ENCODE assay signal across 1 cellular context in the genomic region with DNA sequence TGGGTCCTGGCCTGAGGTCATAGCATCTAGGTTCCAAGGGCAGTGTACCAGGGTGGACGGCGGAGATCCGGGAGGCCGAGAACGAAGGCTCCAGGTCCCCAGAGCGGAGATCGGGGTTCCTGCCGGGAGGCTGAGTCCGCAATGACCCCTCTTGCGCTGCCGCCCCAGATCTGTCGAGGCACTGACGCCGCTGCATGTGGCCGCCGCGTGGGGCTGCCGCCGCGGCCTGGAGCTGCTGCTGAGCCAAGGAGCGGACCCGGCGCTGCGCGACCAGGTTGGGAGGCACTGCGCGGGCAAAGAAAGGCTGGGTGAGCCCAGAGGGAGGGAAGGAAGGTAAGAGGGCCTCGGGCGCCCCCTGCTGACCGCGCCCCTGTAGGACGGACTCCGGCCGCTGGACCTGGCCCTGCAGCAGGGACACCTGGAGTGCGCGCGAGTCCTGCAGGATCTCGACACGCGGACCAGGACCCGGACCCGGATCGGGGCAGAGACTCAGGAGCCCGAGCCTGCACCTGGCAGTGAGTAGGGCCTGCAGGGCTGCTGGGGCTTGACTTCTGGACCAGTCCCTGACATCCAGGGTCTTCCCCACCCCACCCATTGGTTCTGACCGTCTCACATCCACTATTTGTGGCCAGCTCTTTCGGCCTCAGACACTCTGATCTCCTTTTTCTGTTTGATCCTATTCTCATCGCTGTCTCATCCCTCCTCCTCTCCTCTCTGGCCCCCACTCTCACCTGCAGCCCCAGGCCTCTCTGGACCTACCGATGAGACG.
TF ChIP-seq lines count a peak whose summit lies in the region.

No MANE protein-coding gene starts in this region.

TF ChIP-seq in K562, 482 proteins besides CTCF, POLR2A, EP300 and RAD21 (continued from another document and continues in another):
- TF ChIP-seq ARID4B (CRISPR knock-in tag; IDR thresholded peaks at IDR 0.05) (no peak), ZBTB5 (IDR thresholded peaks at IDR 0.05) (no peak), ZNF184 (CRISPR knock-in tag; IDR thresholded peaks at IDR 0.05) (no peak), ZFPM2 (CRISPR knock-in tag; IDR thresholded peaks at IDR 0.05) (no peak), ZBTB26 (CRISPR knock-in tag; IDR thresholded peaks at IDR 0.05) (no peak), E2F5 (CRISPR knock-in tag; IDR thresholded peaks at IDR 0.05) (no peak), SRSF1 (IDR thresholded peaks at IDR 0.05; ENCODE audit: low read depth, low read length) (no peak), ZNF384 (IDR thresholded peaks at IDR 0.05; ENCODE audit: low read depth, low read length) (no peak), SMAD3 (CRISPR knock-in tag; conservative IDR thresholded peaks at IDR 0.05) (no peak), ZNF695 (CRISPR knock-in tag; IDR thresholded peaks at IDR 0.05) (no peak), NFIX (CRISPR knock-in tag; IDR thresholded peaks at IDR 0.05; ENCODE audit: low read depth) (no peak), ZSCAN29 (IDR thresholded peaks at IDR 0.05) (no peak), COPS2 (conservative IDR thresholded peaks at IDR 0.05) (no peak), EHMT2 (IDR thresholded peaks at IDR 0.05) (no peak), POLR2H (tag; IDR thresholded peaks at IDR 0.05; ENCODE audit: low read depth) (no peak), POLR3G (IDR thresholded peaks at IDR 0.05; ENCODE audit: extremely low read depth, insufficient read length, insufficient replicate concordance) (no peak), ZNF583 (CRISPR knock-in tag; IDR thresholded peaks at IDR 0.05) (peak; percentile 50; the same call in 1 of the 2 replicates), SMAD4 (CRISPR knock-in tag; conservative IDR thresholded peaks at IDR 0.05) (0 out of 2 replicates have a peak, but pooled peaks have one; percentile 44), ZNF830 (CRISPR knock-in tag; IDR thresholded peaks at IDR 0.05) (no peak), PTBP1 (IDR thresholded peaks at IDR 0.05; ENCODE audit: low read depth, low read length) (no peak; the same call in 1 of the 2 replicates), PHF20 (IDR thresholded peaks at IDR 0.05; ENCODE audit: partially characterized antibody) (no peak), ZC3H11A (IDR thresholded peaks at IDR 0.05; ENCODE audit: low read depth, low read length) (no peak), NRF1 (conservative IDR thresholded peaks at IDR 0.05 in 1 of 2, IDR thresholded peaks at IDR 0.05 in 1 of 2) (peak; percentile 81 to 84), MEF2A (IDR thresholded peaks at IDR 0.05; ENCODE audit: control insufficient read depth, low read depth, low read length) (no peak), ASH1L (IDR thresholded peaks at IDR 0.05; ENCODE audit: borderline replicate concordance, low read depth, partially characterized antibody) (no peak), HOMEZ (CRISPR knock-in tag; IDR thresholded peaks at IDR 0.05) (no peak), TAF9B (IDR thresholded peaks at IDR 0.05; ENCODE audit: partially characterized antibody) (no peak)
- TF ChIP-seq, protein P1, sequence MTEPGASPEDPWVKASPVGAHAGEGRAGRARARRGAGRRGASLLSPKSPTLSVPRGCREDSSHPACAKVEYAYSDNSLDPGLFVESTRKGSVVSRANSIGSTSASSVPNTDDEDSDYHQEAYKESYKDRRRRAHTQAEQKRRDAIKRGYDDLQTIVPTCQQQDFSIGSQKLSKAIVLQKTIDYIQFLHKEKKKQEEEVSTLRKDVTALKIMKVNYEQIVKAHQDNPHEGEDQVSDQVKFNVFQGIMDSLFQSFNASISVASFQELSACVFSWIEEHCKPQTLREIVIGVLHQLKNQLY (CRISPR knock-in tag; conservative IDR thresholded peaks at IDR 0.05), result no peak
- TF ChIP-seq, protein P2, sequence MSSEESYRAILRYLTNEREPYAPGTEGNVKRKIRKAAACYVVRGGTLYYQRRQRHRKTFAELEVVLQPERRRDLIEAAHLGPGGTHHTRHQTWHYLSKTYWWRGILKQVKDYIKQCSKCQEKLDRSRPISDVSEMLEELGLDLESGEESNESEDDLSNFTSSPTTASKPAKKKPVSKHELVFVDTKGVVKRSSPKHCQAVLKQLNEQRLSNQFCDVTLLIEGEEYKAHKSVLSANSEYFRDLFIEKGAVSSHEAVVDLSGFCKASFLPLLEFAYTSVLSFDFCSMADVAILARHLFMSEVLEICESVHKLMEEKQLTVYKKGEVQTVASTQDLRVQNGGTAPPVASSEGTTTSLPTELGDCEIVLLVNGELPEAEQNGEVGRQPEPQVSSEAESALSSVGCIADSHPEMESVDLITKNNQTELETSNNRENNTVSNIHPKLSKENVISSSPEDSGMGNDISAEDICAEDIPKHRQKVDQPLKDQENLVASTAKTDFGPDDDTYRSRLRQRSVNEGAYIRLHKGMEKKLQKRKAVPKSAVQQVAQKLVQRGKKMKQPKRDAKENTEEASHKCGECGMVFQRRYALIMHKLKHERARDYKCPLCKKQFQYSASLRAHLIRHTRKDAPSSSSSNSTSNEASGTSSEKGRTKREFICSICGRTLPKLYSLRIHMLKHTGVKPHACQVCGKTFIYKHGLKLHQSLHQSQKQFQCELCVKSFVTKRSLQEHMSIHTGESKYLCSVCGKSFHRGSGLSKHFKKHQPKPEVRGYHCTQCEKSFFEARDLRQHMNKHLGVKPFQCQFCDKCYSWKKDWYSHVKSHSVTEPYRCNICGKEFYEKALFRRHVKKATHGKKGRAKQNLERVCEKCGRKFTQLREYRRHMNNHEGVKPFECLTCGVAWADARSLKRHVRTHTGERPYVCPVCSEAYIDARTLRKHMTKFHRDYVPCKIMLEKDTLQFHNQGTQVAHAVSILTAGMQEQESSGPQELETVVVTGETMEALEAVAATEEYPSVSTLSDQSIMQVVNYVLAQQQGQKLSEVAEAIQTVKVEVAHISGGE (CRISPR knock-in tag; IDR thresholded peaks at IDR 0.05), result no peak
- TF ChIP-seq, protein P3, sequence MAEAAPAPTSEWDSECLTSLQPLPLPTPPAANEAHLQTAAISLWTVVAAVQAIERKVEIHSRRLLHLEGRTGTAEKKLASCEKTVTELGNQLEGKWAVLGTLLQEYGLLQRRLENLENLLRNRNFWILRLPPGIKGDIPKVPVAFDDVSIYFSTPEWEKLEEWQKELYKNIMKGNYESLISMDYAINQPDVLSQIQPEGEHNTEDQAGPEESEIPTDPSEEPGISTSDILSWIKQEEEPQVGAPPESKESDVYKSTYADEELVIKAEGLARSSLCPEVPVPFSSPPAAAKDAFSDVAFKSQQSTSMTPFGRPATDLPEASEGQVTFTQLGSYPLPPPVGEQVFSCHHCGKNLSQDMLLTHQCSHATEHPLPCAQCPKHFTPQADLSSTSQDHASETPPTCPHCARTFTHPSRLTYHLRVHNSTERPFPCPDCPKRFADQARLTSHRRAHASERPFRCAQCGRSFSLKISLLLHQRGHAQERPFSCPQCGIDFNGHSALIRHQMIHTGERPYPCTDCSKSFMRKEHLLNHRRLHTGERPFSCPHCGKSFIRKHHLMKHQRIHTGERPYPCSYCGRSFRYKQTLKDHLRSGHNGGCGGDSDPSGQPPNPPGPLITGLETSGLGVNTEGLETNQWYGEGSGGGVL (CRISPR knock-in tag; IDR thresholded peaks at IDR 0.05), result no peak
- TF ChIP-seq, protein P4, sequence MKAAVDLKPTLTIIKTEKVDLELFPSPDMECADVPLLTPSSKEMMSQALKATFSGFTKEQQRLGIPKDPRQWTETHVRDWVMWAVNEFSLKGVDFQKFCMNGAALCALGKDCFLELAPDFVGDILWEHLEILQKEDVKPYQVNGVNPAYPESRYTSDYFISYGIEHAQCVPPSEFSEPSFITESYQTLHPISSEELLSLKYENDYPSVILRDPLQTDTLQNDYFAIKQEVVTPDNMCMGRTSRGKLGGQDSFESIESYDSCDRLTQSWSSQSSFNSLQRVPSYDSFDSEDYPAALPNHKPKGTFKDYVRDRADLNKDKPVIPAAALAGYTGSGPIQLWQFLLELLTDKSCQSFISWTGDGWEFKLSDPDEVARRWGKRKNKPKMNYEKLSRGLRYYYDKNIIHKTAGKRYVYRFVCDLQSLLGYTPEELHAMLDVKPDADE (conservative IDR thresholded peaks at IDR 0.05; ENCODE audit: control insufficient read depth, low read depth, low read length), result 0 out of 2 replicates have a peak, but pooled peaks have one; percentile 19
- TF ChIP-seq, protein P5, sequence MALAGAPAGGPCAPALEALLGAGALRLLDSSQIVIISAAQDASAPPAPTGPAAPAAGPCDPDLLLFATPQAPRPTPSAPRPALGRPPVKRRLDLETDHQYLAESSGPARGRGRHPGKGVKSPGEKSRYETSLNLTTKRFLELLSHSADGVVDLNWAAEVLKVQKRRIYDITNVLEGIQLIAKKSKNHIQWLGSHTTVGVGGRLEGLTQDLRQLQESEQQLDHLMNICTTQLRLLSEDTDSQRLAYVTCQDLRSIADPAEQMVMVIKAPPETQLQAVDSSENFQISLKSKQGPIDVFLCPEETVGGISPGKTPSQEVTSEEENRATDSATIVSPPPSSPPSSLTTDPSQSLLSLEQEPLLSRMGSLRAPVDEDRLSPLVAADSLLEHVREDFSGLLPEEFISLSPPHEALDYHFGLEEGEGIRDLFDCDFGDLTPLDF (CRISPR knock-in tag; IDR thresholded peaks at IDR 0.05), result 0 out of 2 replicates have a peak, but pooled peaks have one; percentile 71
